24 cellular contexts compared by ENCODE assay signal in the genomic region with DNA sequence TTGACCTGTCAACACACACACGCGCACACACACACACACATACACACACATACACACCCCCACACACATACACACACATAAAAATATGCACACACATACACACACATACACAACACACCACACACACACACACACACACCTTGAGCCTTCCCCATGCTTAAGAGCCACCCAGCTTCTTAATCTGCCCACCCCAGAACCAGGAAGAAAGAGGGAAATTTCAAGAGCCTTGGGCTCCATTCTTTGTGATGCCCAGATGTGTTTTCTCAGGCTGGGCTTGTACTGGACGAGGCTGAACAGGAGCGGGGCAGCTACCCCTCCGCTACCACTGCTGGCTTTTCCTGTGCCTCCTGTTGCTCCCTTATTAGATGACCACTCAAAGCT.
A peak's percentile ranks its signal among the peaks of the same experiment; 100 is the strongest.
DNase-seq lines count a peak whose midpoint lies in the region; ATAC-seq, FAIRE-seq and TF ChIP-seq lines count a peak whose summit lies in the region.
"Had no signal": no experiment of that assay in that cellular context is flagged by ENCODE, and none has a peak within 500 bp of the region (broad histone marks: within the 10 kb centered on the region; RNA-seq: fewer than 3 reads in every experiment).

No MANE protein-coding gene starts in this region.

- TF ChIP-seq CTCF in HEK293 (tag by site-specific recombination; IDR thresholded peaks at IDR 0.05) (no peak), GM12878 (IDR thresholded peaks at IDR 0.05 in 2 of 3, conservative IDR thresholded peaks at IDR 0.05 in 1 of 3; ENCODE audit: control insufficient read depth in 2 of 3, extremely low read depth in 1 of 3, insufficient read depth in 1 of 3, low read depth in 3 of 3, low read length in 3 of 3) (no peak)
- no peak for TF ChIP-seq CTCF in CD4-positive, alpha-beta T cell (IDR thresholded peaks at IDR 0.05)

- no peaks in the 10 kb centered on the region for H3K9me3 ChIP-seq in CD4-positive, CD25-positive, alpha-beta regulatory T cell (ENCODE audit: control insufficient read depth in 2 of 2, low read length in 2 of 2)
- no peaks in the 10 kb centered on the region for H3K9me3 ChIP-seq in HEK293 (ENCODE audit: control insufficient read depth, insufficient read depth, low read depth, low read length)
- no peaks in the 10 kb centered on the region for H3K9me3 ChIP-seq in GM12878 (replicated peaks; ENCODE audit: control insufficient read depth, insufficient read depth, low read length)
- no peaks in the 10 kb centered on the region for H3K9me3 ChIP-seq in CD4-positive, alpha-beta T cell (ENCODE audit: control insufficient read depth, low read length)
- H3K9me3 ChIP-seq: BLaER1, MG63, SJSA1 had no signal

- H3K27ac Mint-ChIP-seq in CD4-positive, CD25-positive, alpha-beta regulatory T cell = peak overlapping the region in 2 of 3 donors; percentile 12 to 61
- peak overlapping the region; percentile 7 for H3K27ac Mint-ChIP-seq in memory B cell
- H3K27ac Mint-ChIP-seq in CD4-positive, alpha-beta T cell = no peak overlapping the region
- H3K27ac Mint-ChIP-seq: CD4-positive, alpha-beta memory T cell had no signal

- H3K79me2 ChIP-seq in GM12878 (ENCODE audit: control insufficient read depth, insufficient read depth, low read length) = no peaks in the 10 kb centered on the region

- no peak for TF ChIP-seq EP300 in GM12878 (IDR thresholded peaks at IDR 0.05; ENCODE audit: borderline replicate concordance in 1 of 2, control insufficient read depth in 1 of 2, low read depth in 2 of 2, low read length in 2 of 2)

- 65% methylated on average over 5 of the region's 5 CpGs for WGBS in GM12878 (ENCODE audit: insufficient coverage, insufficient replicate concordance, low lambda C conversion rate, missing lambda C conversion rate)

- RAD21 ChIA-PET in GM12878 (lab: Charles Lee; ENCODE audit: unreplicated experiment) = no interaction called here

- no peak overlapping the region for H3K9ac ChIP-seq in GM12878 (ENCODE audit: control insufficient read depth, insufficient read depth, low read length)
- H3K9ac ChIP-seq: BLaER1 had no signal

- no peak overlapping the region for H3K27ac ChIP-seq in CD4-positive, CD25-positive, alpha-beta regulatory T cell (ENCODE audit: insufficient read depth, low read length, poor library complexity, severe bottlenecking)
- H3K27ac ChIP-seq in HEK293 (ENCODE audit: extremely low read depth, low read depth, low read length) = no peak overlapping the region
- H3K27ac ChIP-seq in GM12878 (ENCODE audit: control insufficient read depth, insufficient read depth) = no peak overlapping the region
- H3K27ac ChIP-seq in CD4-positive, alpha-beta T cell (ENCODE audit: low read depth, low read length) = no peak overlapping the region
- H3K27ac ChIP-seq: BLaER1, PC-9, SJSA1 had no signal

- no peaks in the 10 kb centered on the region for H3K27me3 Mint-ChIP-seq in CD4-positive, CD25-positive, alpha-beta regulatory T cell
- no peaks in the 10 kb centered on the region for H3K27me3 Mint-ChIP-seq in memory B cell
- H3K27me3 Mint-ChIP-seq in CD4-positive, alpha-beta T cell = no peaks in the 10 kb centered on the region
- H3K27me3 Mint-ChIP-seq: CD4-positive, alpha-beta memory T cell had no signal

- peaks cover 0 to 4% (median 2%) of the 10 kb centered on the region in 4 donors for H3K4me1 Mint-ChIP-seq in CD4-positive, CD25-positive, alpha-beta regulatory T cell
- H3K4me1 Mint-ChIP-seq in memory B cell = peaks cover 6% of the 10 kb centered on the region
- no peaks in the 10 kb centered on the region for H3K4me1 Mint-ChIP-seq in CD4-positive, alpha-beta T cell (ENCODE audit: low read depth)
- H3K4me1 Mint-ChIP-seq: CD4-positive, alpha-beta memory T cell had no signal

- no peak for ATAC-seq in CD4-positive, CD25-positive, alpha-beta regulatory T cell (ENCODE audit: low read depth in 2 of 2)
- no peak for ATAC-seq in GM12878
- no peak for ATAC-seq in memory B cell (ENCODE audit: low read depth)
- no peak for ATAC-seq in GM21390 (IDR thresholded peaks at IDR 0.05; ENCODE audit: unreplicated experiment)
- no peak for ATAC-seq in CD4-positive, alpha-beta T cell (ENCODE audit: poor library complexity)
- no peak for ATAC-seq in sciatic nerve

- H3K27me3 ChIP-seq in CD4-positive, CD25-positive, alpha-beta regulatory T cell (ENCODE audit: control insufficient read depth, insufficient read depth, low read length) = no peaks in the 10 kb centered on the region
- H3K27me3 ChIP-seq in GM12878 (replicated peaks in 1 of 2; ENCODE audit: control insufficient read depth in 2 of 2, insufficient read depth in 2 of 2, low read length in 1 of 2) = no peaks in the 10 kb centered on the region
- H3K27me3 ChIP-seq in CD4-positive, alpha-beta T cell (ENCODE audit: control insufficient read depth, insufficient read depth, low read length) = no peaks in the 10 kb centered on the region
- H3K27me3 ChIP-seq: BLaER1, MG63, SJSA1 had no signal

- no peak overlapping the region for H3K4me3 ChIP-seq in CD4-positive, CD25-positive, alpha-beta regulatory T cell (ENCODE audit: low read depth, low read length)
- no peak overlapping the region for H3K4me3 ChIP-seq in HEK293 (ENCODE audit: low read depth, low read length)
- H3K4me3 ChIP-seq in GM12878 = no peak overlapping the region
- H3K4me3 ChIP-seq: BLaER1, MG63, PC-9, SJSA1 had no signal

- H2AFZ ChIP-seq in GM12878 (ENCODE audit: control insufficient read depth, low read depth, low read length) = no peak overlapping the region
- H2AFZ ChIP-seq: PC-9 had no signal

- SMC1A ChIA-PET in GM12878 (lab: Charles Lee; ENCODE audit: uncharacterized antibody, unreplicated experiment) = interaction anchor here (0.8 to 1.5 kb wide), 3 partner anchors 10 to 90 kb away, joined by 3 to 4 read pairs (median 3); no protein-coding TSS in a partner anchor

- no peaks in the 10 kb centered on the region for H4K20me1 ChIP-seq in GM12878 (ENCODE audit: control insufficient read depth, insufficient read depth)
- H4K20me1 ChIP-seq: BLaER1 had no signal

- peaks cover 24% of the 10 kb centered on the region for H3K36me3 Mint-ChIP-seq in CD4-positive, CD25-positive, alpha-beta regulatory T cell
- H3K36me3 Mint-ChIP-seq in memory B cell = peaks cover 11% of the 10 kb centered on the region
- H3K36me3 Mint-ChIP-seq in CD4-positive, alpha-beta T cell (ENCODE audit: low read depth) = peaks cover 5% of the 10 kb centered on the region

- BruUV-seq in GM12878 (replicated peaks; lab: Mats Ljungman, UMichigan) = no TSS peak

- no peak overlapping the region for H3K4me3 Mint-ChIP-seq in CD4-positive, CD25-positive, alpha-beta regulatory T cell
- no peak overlapping the region for H3K4me3 Mint-ChIP-seq in memory B cell
- H3K4me3 Mint-ChIP-seq in CD4-positive, alpha-beta T cell = no peak overlapping the region
- H3K4me3 Mint-ChIP-seq: CD4-positive, alpha-beta memory T cell had no signal

- intact Hi-C loops in GM12878 (cut with micrococcal nuclease; ENCODE audit: unreplicated experiment) = no loop called here
- intact Hi-C loops in CD4-positive, alpha-beta T cell (cut with DNase I, micrococcal nuclease) = no loop called here
- intact Hi-C loops in sciatic nerve (cut with DNase I) = no loop called here

- H3K9me3 Mint-ChIP-seq in CD4-positive, CD25-positive, alpha-beta regulatory T cell = no peaks in the 10 kb centered on the region
- no peaks in the 10 kb centered on the region for H3K9me3 Mint-ChIP-seq in memory B cell
- H3K9me3 Mint-ChIP-seq in CD4-positive, alpha-beta T cell = no peaks in the 10 kb centered on the region

- CTCF ChIA-PET in HEK293 (lab: Yijun Ruan, JAX) = interaction anchor here (0.7 to 1.4 kb wide), 2 partner anchors 61 to 419 kb away, joined by 3 to 4 read pairs; no protein-coding TSS in a partner anchor
- CTCF ChIA-PET in GM12878 (lab: Yijun Ruan, JAX) = interaction anchor here (0.6 to 4.8 kb wide), 7 partner anchors 8 to 153 kb away, joined by 3 to 23 read pairs (median 4); no protein-coding TSS in a partner anchor
- CTCF ChIA-PET in CD4-positive, alpha-beta T cell (lab: Charles Lee) = interaction anchor here (0.6 to 0.7 kb wide), 2 partner anchors 42 to 639 kb away, joined by 3 read pairs; no protein-coding TSS in a partner anchor

- POLR2A ChIA-PET in HEK293 (lab: Yijun Ruan, JAX) (no interaction called here), GM12878 (lab: Charles Lee) (interaction anchor here (0.8 kb wide), 1 partner anchor 15 kb away, joined by 3 read pairs; no protein-coding TSS in a partner anchor)
- POLR2A ChIA-PET in CD4-positive, alpha-beta T cell (lab: Charles Lee) = no interaction called here

- in situ Hi-C loops in GM12878 (cut with MboI) = no loop called here

- no peaks in the 10 kb centered on the region for H3K36me3 ChIP-seq in CD4-positive, CD25-positive, alpha-beta regulatory T cell (ENCODE audit: control insufficient read depth, insufficient read depth, low read length)
- H3K36me3 ChIP-seq in HEK293 (ENCODE audit: control insufficient read depth in 2 of 2, insufficient read depth in 1 of 2, low read length in 2 of 2) (no peaks in the 10 kb centered on the region), GM12878 (ENCODE audit: control insufficient read depth in 2 of 2, insufficient read depth in 2 of 2, low read length in 1 of 2) (no peaks in the 10 kb centered on the region)
- H3K36me3 ChIP-seq: BLaER1, MG63, SJSA1 had no signal

- no peak overlapping the region for H3K4me2 ChIP-seq in GM12878 (ENCODE audit: control insufficient read depth, insufficient read depth)
- H3K4me2 ChIP-seq: BLaER1, PC-9 had no signal

- DNase-seq in CD4-positive, CD25-positive, alpha-beta regulatory T cell = no peak
- DNase-seq in GM12878 (ENCODE audit: low read depth, low spot score) (no peak), memory B cell (ENCODE audit: low spot score in 2 of 2) (no peak), sciatic nerve (ENCODE audit: low spot score) (no peak)
- DNase-seq in CD4-positive, alpha-beta T cell = no peak
- DNase-seq: CD4-positive, alpha-beta memory T cell; COR-L47; GDM1; KG1; MG63; NCI-H1105 treated with DMSO at 0.1 percent for 48 hours; NCI-H146; NCI-H2029; NCI-H446; NCI-H524 treated with DMSO at 0.1 percent for 48 hours; PC-9; Right ventricle myocardium superior; RPMI8226 had no signal

- no peak for TF ChIP-seq POLR2A in GM12878 (IDR thresholded peaks at IDR 0.05; ENCODE audit: low read depth, low read length)

- no peak for FAIRE-seq in GM12878 (lab: Jason Lieb, UNC)
- FAIRE-seq: A204.1, GM12891 had no signal

- TF ChIP-seq RAD21 in GM12878 (IDR thresholded peaks at IDR 0.05; ENCODE audit: insufficient read depth, low read depth, low read length) = no peak

- no peaks in the 10 kb centered on the region for H3K4me1 ChIP-seq in CD4-positive, CD25-positive, alpha-beta regulatory T cell (ENCODE audit: control insufficient read depth, insufficient read depth, low read length, poor library complexity, severe bottlenecking)
- no peaks in the 10 kb centered on the region for H3K4me1 ChIP-seq in HEK293 (ENCODE audit: control insufficient read depth, insufficient read depth, low read length)
- H3K4me1 ChIP-seq in GM12878 (ENCODE audit: control insufficient read depth, insufficient read depth, low read length) = no peaks in the 10 kb centered on the region
- H3K4me1 ChIP-seq: BLaER1 had no signal

TF ChIP-seq in HEK293, 187 proteins besides CTCF, POLR2A, EP300 and RAD21 (continues in another document):
- TF ChIP-seq HOXA7 (CRISPR knock-in tag; IDR thresholded peaks at IDR 0.05; ENCODE audit: borderline replicate concordance) = no peak
